ENCODE assay signal across 27 cellular contexts in the genomic region with DNA sequence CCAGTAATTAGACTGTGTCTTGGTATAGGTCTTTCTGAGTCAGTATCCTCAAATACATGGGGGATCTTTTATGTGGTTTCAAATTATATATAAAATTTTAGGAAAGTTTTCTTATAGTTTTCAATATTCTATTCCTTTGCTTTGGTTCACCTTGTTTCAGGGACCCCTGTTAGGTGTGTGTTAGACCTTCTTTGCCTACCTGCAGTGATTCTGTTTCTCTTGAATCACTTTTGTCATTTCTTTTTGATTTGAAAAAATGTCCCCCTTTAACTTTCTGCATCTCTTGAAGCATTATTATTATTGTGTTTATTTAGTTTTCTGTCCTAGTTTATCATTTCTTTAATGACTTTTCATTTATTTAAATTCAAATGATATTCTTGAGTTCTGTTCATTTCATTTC.
DNase-seq lines count a peak whose midpoint lies in the region; ATAC-seq, FAIRE-seq and TF ChIP-seq lines count a peak whose summit lies in the region.
"Had no signal": no experiment of that assay in that cellular context is flagged by ENCODE, and none has a peak within 500 bp of the region (broad histone marks: within the 10 kb centered on the region; RNA-seq: fewer than 3 reads in every experiment).

No MANE protein-coding gene starts in this region.

- no peak for ATAC-seq in K562
- ATAC-seq in foreskin keratinocyte, result no peak

- in situ Hi-C loops in Caki2 (cut with HindIII; ENCODE audit: low pct_unique_long_range_greater_than_20kb, low sequenced_read_pairs), result no loop called here
- in situ Hi-C loops in K562 (cut with MboI), result no loop called here

- POLR2A ChIA-PET in K562 (lab: Yijun Ruan, JAX), result no interaction called here

- H3K4me3 ChIP-seq in K562, result no peak overlapping the region
- no peak overlapping the region for H3K4me3 ChIP-seq in BE2C (ENCODE audit: low read depth, low read length)
- H3K4me3 ChIP-seq: GM12878 had no signal

- TF ChIP-seq EP300 in K562 (IDR thresholded peaks at IDR 0.05; ENCODE audit: low read length), result no peak

- no peaks in the 10 kb centered on the region for H3K9me3 ChIP-seq in K562 (replicated peaks; ENCODE audit: control insufficient read depth, insufficient read depth, low read depth, low read length)
- no peaks in the 10 kb centered on the region for H3K9me3 ChIP-seq in BE2C

- H3K4me1 ChIP-seq in K562 (replicated peaks in 1 of 2; ENCODE audit: control insufficient read depth in 2 of 2, insufficient read depth in 2 of 2, low read length in 2 of 2) (no peaks in the 10 kb centered on the region), foreskin keratinocyte (peaks cover 12% of the 10 kb centered on the region), BE2C (no peaks in the 10 kb centered on the region)

- no peak for TF ChIP-seq POLR2A in K562 (conservative IDR thresholded peaks at IDR 0.05)

- no peak overlapping the region for H3K27ac ChIP-seq in K562 (ENCODE audit: extremely low read depth, low read depth, low read length)
- H3K27ac ChIP-seq in foreskin keratinocyte, result peak overlapping the region; percentile 4
- H3K27ac ChIP-seq: 22Rv1, C4-2B, KMS-11 had no signal

- TF ChIP-seq CTCF in K562 (IDR thresholded peaks at IDR 0.05 in 2 of 3, conservative IDR thresholded peaks at IDR 0.05 in 1 of 3; ENCODE audit: insufficient read depth in 2 of 3, low read depth in 1 of 3, low read length in 3 of 3) (no peak), foreskin keratinocyte (conservative IDR thresholded peaks at IDR 0.05) (no peak), BE2C (IDR thresholded peaks at IDR 0.05; ENCODE audit: low read depth, low read length) (no peak)

- no peak overlapping the region for H3K4me2 ChIP-seq in K562 (ENCODE audit: insufficient read depth, low read length)
- H3K4me2 ChIP-seq: KMS-11, SK-N-SH had no signal

- no peak for FAIRE-seq in K562 (lab: Jason Lieb, UNC)
- FAIRE-seq: GM12878, H54, HTR-8/SVneo, RCC 7860 had no signal

- no peak overlapping the region for H2AFZ ChIP-seq in K562 (ENCODE audit: low read depth, low read length)

- no peak overlapping the region for H3K9ac ChIP-seq in K562 (ENCODE audit: insufficient read depth in 1 of 2, low read depth in 2 of 2, low read length in 2 of 2)
- H3K9ac ChIP-seq: KMS-11, SK-N-SH had no signal

- H3K27me3 ChIP-seq in K562 (ENCODE audit: control insufficient read depth in 2 of 2, insufficient read depth in 2 of 2, low read length in 2 of 2) (no peaks in the 10 kb centered on the region; a peak in 1 of 5 replicates), foreskin keratinocyte (no peaks in the 10 kb centered on the region), BE2C (no peaks in the 10 kb centered on the region)

- intact Hi-C loops in K562 (cut with micrococcal nuclease), result no loop called here

- BruUV-seq in K562 (replicated peaks; lab: Mats Ljungman, UMichigan), result no TSS peak

- H4K20me1 ChIP-seq in K562 (replicated peaks; ENCODE audit: control insufficient read depth, insufficient read depth, low read length), result no peaks in the 10 kb centered on the region

- DNase-seq in DMS 273 (lab: John Stamatoyannopoulos, UW; ENCODE audit: unreplicated experiment), result peak; percentile 25
- no peak for DNase-seq in DMS 273 treated with DMSO at 0.1 percent for 48 hours (lab: John Stamatoyannopoulos, UW)
- DNase-seq in Caki2 (ENCODE audit: low read depth), result peak; percentile 3
- DNase-seq in K562 (ENCODE audit: extremely low read depth in 1 of 4, low spot score in 3 of 4), result no peak
- no peak for DNase-seq in foreskin keratinocyte
- no peak for DNase-seq in HK-2 (ENCODE audit: unreplicated experiment)
- no peak for DNase-seq in BE2C
- no peak for DNase-seq in NCI-H345 treated with DMSO at 0.1 percent for 48 hours (lab: John Stamatoyannopoulos, UW; ENCODE audit: unreplicated experiment)
- DNase-seq: AML-193; CD8-positive, alpha-beta memory T cell; DND-41; NCI-H1092 treated with DMSO at 0.1 percent for 48 hours; NCI-H146; NCI-H2029; NCI-H2171; NCI-H345; NCI-H526; OCI-M1; SHP77 treated with DMSO at 0.1 percent for 48 hours; SK-N-SH had no signal

- no peak for TF ChIP-seq RAD21 in K562 (CRISPR knock-in tag; conservative IDR thresholded peaks at IDR 0.05 in 1 of 2, IDR thresholded peaks at IDR 0.05 in 1 of 2)

- no peaks in the 10 kb centered on the region for H3K36me3 ChIP-seq in K562 (ENCODE audit: control insufficient read depth, insufficient read depth, low read length)
- H3K36me3 ChIP-seq in BE2C, result no peaks in the 10 kb centered on the region

- H3K9me1 ChIP-seq in K562 (ENCODE audit: control insufficient read depth, insufficient read depth, low read length), result no peaks in the 10 kb centered on the region

- H3K79me2 ChIP-seq in K562 (ENCODE audit: control insufficient read depth, insufficient read depth, low read length), result no peaks in the 10 kb centered on the region

- CTCF ChIA-PET in K562 (lab: Yijun Ruan, JAX; ENCODE audit: low intra/inter-chr PET ratio), result no interaction called here

TF ChIP-seq in K562, 482 proteins besides CTCF, POLR2A, EP300 and RAD21:
- TF ChIP-seq SIN3A (IDR thresholded peaks at IDR 0.05; ENCODE audit: borderline replicate concordance in 2 of 2, control insufficient read depth in 1 of 2, low read depth in 2 of 2, low read length in 2 of 2), result no peak
- TF ChIP-seq, protein P1, sequence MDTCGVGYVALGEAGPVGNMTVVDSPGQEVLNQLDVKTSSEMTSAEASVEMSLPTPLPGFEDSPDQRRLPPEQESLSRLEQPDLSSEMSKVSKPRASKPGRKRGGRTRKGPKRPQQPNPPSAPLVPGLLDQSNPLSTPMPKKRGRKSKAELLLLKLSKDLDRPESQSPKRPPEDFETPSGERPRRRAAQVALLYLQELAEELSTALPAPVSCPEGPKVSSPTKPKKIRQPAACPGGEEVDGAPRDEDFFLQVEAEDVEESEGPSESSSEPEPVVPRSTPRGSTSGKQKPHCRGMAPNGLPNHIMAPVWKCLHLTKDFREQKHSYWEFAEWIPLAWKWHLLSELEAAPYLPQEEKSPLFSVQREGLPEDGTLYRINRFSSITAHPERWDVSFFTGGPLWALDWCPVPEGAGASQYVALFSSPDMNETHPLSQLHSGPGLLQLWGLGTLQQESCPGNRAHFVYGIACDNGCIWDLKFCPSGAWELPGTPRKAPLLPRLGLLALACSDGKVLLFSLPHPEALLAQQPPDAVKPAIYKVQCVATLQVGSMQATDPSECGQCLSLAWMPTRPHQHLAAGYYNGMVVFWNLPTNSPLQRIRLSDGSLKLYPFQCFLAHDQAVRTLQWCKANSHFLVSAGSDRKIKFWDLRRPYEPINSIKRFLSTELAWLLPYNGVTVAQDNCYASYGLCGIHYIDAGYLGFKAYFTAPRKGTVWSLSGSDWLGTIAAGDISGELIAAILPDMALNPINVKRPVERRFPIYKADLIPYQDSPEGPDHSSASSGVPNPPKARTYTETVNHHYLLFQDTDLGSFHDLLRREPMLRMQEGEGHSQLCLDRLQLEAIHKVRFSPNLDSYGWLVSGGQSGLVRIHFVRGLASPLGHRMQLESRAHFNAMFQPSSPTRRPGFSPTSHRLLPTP (IDR thresholded peaks at IDR 0.05; ENCODE audit: borderline replicate concordance, extremely low read depth, insufficient read length), result no peak
- TF ChIP-seq HDAC1 (IDR thresholded peaks at IDR 0.05), result no peak
- no peak for TF ChIP-seq ZFP1 (CRISPR knock-in tag; IDR thresholded peaks at IDR 0.05)
- TF ChIP-seq, protein P2, sequence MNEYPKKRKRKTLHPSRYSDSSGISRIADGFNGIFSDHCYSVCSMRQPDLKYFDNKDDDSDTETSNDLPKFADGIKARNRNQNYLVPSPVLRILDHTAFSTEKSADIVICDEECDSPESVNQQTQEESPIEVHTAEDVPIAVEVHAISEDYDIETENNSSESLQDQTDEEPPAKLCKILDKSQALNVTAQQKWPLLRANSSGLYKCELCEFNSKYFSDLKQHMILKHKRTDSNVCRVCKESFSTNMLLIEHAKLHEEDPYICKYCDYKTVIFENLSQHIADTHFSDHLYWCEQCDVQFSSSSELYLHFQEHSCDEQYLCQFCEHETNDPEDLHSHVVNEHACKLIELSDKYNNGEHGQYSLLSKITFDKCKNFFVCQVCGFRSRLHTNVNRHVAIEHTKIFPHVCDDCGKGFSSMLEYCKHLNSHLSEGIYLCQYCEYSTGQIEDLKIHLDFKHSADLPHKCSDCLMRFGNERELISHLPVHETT (CRISPR knock-in tag; conservative IDR thresholded peaks at IDR 0.05 in 1 of 2, IDR thresholded peaks at IDR 0.05 in 1 of 2), result no peak
- no peak for TF ChIP-seq CBX1 (IDR thresholded peaks at IDR 0.05; ENCODE audit: low read depth)
- no peak for TF ChIP-seq NCOA2 (IDR thresholded peaks at IDR 0.05; ENCODE audit: partially characterized antibody in 2 of 2)
- no peak for TF ChIP-seq ZNF239 (CRISPR knock-in tag; IDR thresholded peaks at IDR 0.05)
- no peak for TF ChIP-seq TFAM (CRISPR knock-in tag; conservative IDR thresholded peaks at IDR 0.05)
- TF ChIP-seq PML (IDR thresholded peaks at IDR 0.05; ENCODE audit: low read length), result no peak
- 0 out of 2 replicates have a peak, but pooled peaks have one; percentile 22 for TF ChIP-seq TRIM28 (IDR thresholded peaks at IDR 0.05)
- 0 out of 2 replicates have a peak, but pooled peaks have one; percentile 25 for TF ChIP-seq CBX5 (IDR thresholded peaks at IDR 0.05; ENCODE audit: borderline replicate concordance, low read depth)
- no peak for TF ChIP-seq FOXJ2 (tag; IDR thresholded peaks at IDR 0.05)
- no peak for TF ChIP-seq JUNB (CRISPR knock-in tag; conservative IDR thresholded peaks at IDR 0.05)
- no peak for TF ChIP-seq NFIC (IDR thresholded peaks at IDR 0.05)

Comparison
In these comparisons a context has a peak if more than half of its experiments do, and no peak if none do; other contexts are left out.
1. DNase-seq: peak in DMS 273 (single experiment) and Caki2 (single experiment); none in DMS 273 treated with DMSO at 0.1 percent for 48 hours (single experiment), K562 (0 of 4), foreskin keratinocyte (0 of 2), HK-2 (single experiment), BE2C (single experiment) and NCI-H345 treated with DMSO at 0.1 percent for 48 hours (single experiment).